In the genomic region with DNA sequence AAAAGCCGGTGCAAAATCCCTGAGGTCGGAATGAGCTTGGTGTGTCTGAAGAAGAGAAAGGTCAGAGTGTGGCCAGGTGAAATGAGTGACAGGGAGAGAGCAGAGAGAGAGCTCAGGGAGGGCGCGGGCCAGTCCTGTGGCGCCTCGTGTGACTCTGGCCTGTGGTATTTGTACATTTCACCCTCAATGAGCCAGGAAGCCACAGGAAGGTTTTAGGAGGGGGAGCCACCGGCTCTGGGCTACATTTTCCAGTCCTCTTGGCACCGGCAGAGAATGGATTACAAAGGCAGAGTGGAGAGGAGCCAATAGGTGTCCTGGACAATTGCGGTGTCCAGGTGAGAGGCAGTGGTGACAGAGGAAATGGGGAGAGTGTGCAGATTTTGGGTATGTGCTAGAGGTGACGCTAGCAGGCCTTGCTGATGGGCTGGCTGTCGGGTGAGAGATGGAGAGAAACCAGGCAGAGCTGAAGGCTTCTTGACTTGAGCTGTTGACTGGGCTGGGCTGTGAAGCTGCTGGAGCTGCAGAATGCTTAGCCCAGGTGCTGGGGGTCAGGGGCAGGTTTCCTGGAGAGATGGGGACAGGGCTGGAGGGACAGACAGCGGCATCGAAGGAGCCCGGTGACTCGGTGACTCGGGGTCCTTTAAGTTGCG, we compare ENCODE assay signal across 13 cellular contexts. TPM values are rescaled to one million over a fixed set of nuclear protein-coding genes. Genes with fewer than 3 reads are reported as not detected.
DNase-seq lines count a peak whose midpoint lies in the region; ATAC-seq, FAIRE-seq and TF ChIP-seq lines count a peak whose summit lies in the region.
"Had no signal": no experiment of that assay in that cellular context is flagged by ENCODE, and none has a peak within 500 bp of the region (broad histone marks: within the 10 kb centered on the region; RNA-seq: fewer than 3 reads in every experiment).

No MANE protein-coding gene starts in this region.

- CTCF ChIA-PET in SK-N-SH (lab: Yijun Ruan, JAX): interaction anchor here (1.1 to 2.1 kb wide), 4 partner anchors 11 to 210 kb away, joined by 3 to 5 read pairs (median 4); no protein-coding TSS in a partner anchor

- TF ChIP-seq CTCF in SK-N-SH (IDR thresholded peaks at IDR 0.05) (no peak), fibroblast of lung (conservative IDR thresholded peaks at IDR 0.05 in 1 of 2, IDR thresholded peaks at IDR 0.05 in 1 of 2; ENCODE audit: low read depth in 1 of 2, low read length in 2 of 2) (no peak), mucosa of descending colon (IDR thresholded peaks at IDR 0.05) (no peak)

- no peaks in the 10 kb centered on the region for H3K9me2 ChIP-seq in SK-N-SH

- peak in 1 of 2 experiments; percentile 24; a peak in 1 of 4 replicates for TF ChIP-seq EP300 in SK-N-SH (IDR thresholded peaks at IDR 0.05; ENCODE audit: borderline replicate concordance in 1 of 2, low read depth in 1 of 2, low read length in 1 of 2)

- H3K27me3 ChIP-seq in SK-N-SH (ENCODE audit: insufficient read depth) (no peaks in the 10 kb centered on the region), fibroblast of lung (ENCODE audit: control insufficient read depth, insufficient read depth, low read length) (no peaks in the 10 kb centered on the region)

- ATAC-seq in mucosa of descending colon: no peak
- ATAC-seq: activated CD8-positive, alpha-beta T cell treated with anti-CD3 and anti-CD28 coated beads for 36 hours had no signal

- H3K27ac ChIP-seq in SK-N-SH (ENCODE audit: low read depth in 2 of 2, low read length in 1 of 2): peak overlapping the region in 1 of 2 experiments; percentile 49; a peak in 3 of 4 replicates
- no peak overlapping the region for H3K27ac ChIP-seq in fibroblast of lung (ENCODE audit: insufficient read depth, low read length)

- no peak for TF ChIP-seq RAD21 in SK-N-SH (IDR thresholded peaks at IDR 0.05; ENCODE audit: low read length)

- H3K4me3 ChIP-seq in SK-N-SH (ENCODE audit: low read depth in 2 of 2, low read length in 1 of 2): no peak overlapping the region
- no peak overlapping the region for H3K4me3 ChIP-seq in fibroblast of lung (replicated peaks in 1 of 4; ENCODE audit: control extremely low read depth in 1 of 4, insufficient read depth in 1 of 4, low read depth in 3 of 4, low read length in 4 of 4)
- no peak overlapping the region for H3K4me3 ChIP-seq in mucosa of descending colon

- H4K20me1 ChIP-seq in SK-N-SH (ENCODE audit: insufficient read depth): no peaks in the 10 kb centered on the region
- no peaks in the 10 kb centered on the region for H4K20me1 ChIP-seq in fibroblast of lung (ENCODE audit: control insufficient read depth, extremely low read depth, insufficient read depth, low read length)

- POLR2A ChIA-PET in SK-N-SH (lab: Yijun Ruan, JAX): interaction anchor here (0.6 kb wide), 1 partner anchor 31 kb away, joined by 3 read pairs; no protein-coding TSS in a partner anchor

- DNase-seq in H4 (ENCODE audit: low spot score) (peak; percentile 23), SK-N-SH (peak; percentile 40), fibroblast of lung (ENCODE audit: low read depth in 2 of 2) (peak; percentile 55 to 86), non-pigmented ciliary epithelial cell (ENCODE audit: low read depth) (peak; percentile 35), GM19239 (ENCODE audit: insufficient read length, low spot score) (no peak), mucosa of descending colon (no peak)
- no peak for DNase-seq in stimulated activated CD4-positive, alpha-beta T cell treated with anti-CD3 and anti-CD28 coated beads, Interleukin-4, amount 100 ng/mL, for 24 hours
- DNase-seq in effector CD4-positive, alpha-beta T cell: no peak
- DNase-seq: activated CD8-positive, alpha-beta T cell treated with anti-CD3 and anti-CD28 coated beads for 36 hours; activated naive CD8-positive, alpha-beta T cell treated with anti-CD3 and anti-CD28 coated beads for 36 hours; KG1; NCI-H510A had no signal

- 0 out of 2 replicates have a peak overlapping the region, but pooled peaks have one; percentile 19 for H3K9ac ChIP-seq in SK-N-SH
- H3K9ac ChIP-seq in fibroblast of lung (ENCODE audit: insufficient read depth, low read length): no peak overlapping the region

- H3K36me3 ChIP-seq in SK-N-SH (replicated peaks in 1 of 2; ENCODE audit: control insufficient read depth in 1 of 2, insufficient read depth in 2 of 2, low read length in 1 of 2) (no peaks in the 10 kb centered on the region), fibroblast of lung (ENCODE audit: control insufficient read depth, insufficient read depth, low read length) (no peaks in the 10 kb centered on the region), mucosa of descending colon (ENCODE audit: low read depth) (no peaks in the 10 kb centered on the region)

- intact Hi-C loops in mucosa of descending colon (cut with DNase I, micrococcal nuclease): no loop called here

- H3K4me2 ChIP-seq in SK-N-SH: peak overlapping the region; percentile 34
- H3K4me2 ChIP-seq in fibroblast of lung (ENCODE audit: extremely low read depth, insufficient read depth, low read length): no peak overlapping the region

- no peaks in the 10 kb centered on the region for H3F3A ChIP-seq in SK-N-SH (replicated peaks; ENCODE audit: insufficient read depth)

- no peak for FAIRE-seq in GM19239 (lab: Jason Lieb, UNC)
- FAIRE-seq: islet of Langerhans had no signal

- 66% methylated on average over 17 of the region's 17 CpGs for WGBS in SK-N-SH (ENCODE audit: low lambda C conversion rate)

- H2AFZ ChIP-seq in SK-N-SH (ENCODE audit: low read depth) (no peak overlapping the region), fibroblast of lung (ENCODE audit: low read length) (no peak overlapping the region)

- H3K9me3 ChIP-seq in SK-N-SH (no peaks in the 10 kb centered on the region), fibroblast of lung (ENCODE audit: control insufficient read depth, insufficient read depth, low read depth, low read length) (no peaks in the 10 kb centered on the region), mucosa of descending colon (no peaks in the 10 kb centered on the region)

- H3K79me2 ChIP-seq in SK-N-SH (ENCODE audit: insufficient read depth) (peaks cover 7% of the 10 kb centered on the region; the same call in 1 of the 2 replicates), fibroblast of lung (ENCODE audit: control insufficient read depth, insufficient read depth, low read length) (no peaks in the 10 kb centered on the region)

- H3K4me1 ChIP-seq in SK-N-SH (ENCODE audit: control insufficient read depth in 1 of 2, insufficient read depth in 2 of 2, low read depth in 1 of 2, low read length in 1 of 2): peaks cover 15 to 29% of the 10 kb centered on the region in 2 experiments; a peak in 3 of 4 replicates
- H3K4me1 ChIP-seq in fibroblast of lung (ENCODE audit: control insufficient read depth, extremely low read depth, insufficient read depth, low read length): peaks cover 8% of the 10 kb centered on the region
- no peaks in the 10 kb centered on the region for H3K4me1 ChIP-seq in mucosa of descending colon (ENCODE audit: low read depth)

TF ChIP-seq in SK-N-SH, 30 proteins besides CTCF, POLR2A, EP300 and RAD21:
- TF ChIP-seq MAX (IDR thresholded peaks at IDR 0.05; ENCODE audit: low read depth): peak; percentile 48; the same call in 1 of the 2 replicates
- no peak for TF ChIP-seq FOXM1 (IDR thresholded peaks at IDR 0.05; ENCODE audit: low read depth)
- TF ChIP-seq TCF12 (IDR thresholded peaks at IDR 0.05): peak; percentile 61; the same call in 1 of the 2 replicates
- peak; percentile 68 for TF ChIP-seq PBX3 (IDR thresholded peaks at IDR 0.05)
- TF ChIP-seq, protein P1, sequence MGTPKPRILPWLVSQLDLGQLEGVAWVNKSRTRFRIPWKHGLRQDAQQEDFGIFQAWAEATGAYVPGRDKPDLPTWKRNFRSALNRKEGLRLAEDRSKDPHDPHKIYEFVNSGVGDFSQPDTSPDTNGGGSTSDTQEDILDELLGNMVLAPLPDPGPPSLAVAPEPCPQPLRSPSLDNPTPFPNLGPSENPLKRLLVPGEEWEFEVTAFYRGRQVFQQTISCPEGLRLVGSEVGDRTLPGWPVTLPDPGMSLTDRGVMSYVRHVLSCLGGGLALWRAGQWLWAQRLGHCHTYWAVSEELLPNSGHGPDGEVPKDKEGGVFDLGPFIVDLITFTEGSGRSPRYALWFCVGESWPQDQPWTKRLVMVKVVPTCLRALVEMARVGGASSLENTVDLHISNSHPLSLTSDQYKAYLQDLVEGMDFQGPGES (IDR thresholded peaks at IDR 0.05; ENCODE audit: low read depth, low read length): no peak
- peak; percentile 42 for TF ChIP-seq NFIC (IDR thresholded peaks at IDR 0.05; ENCODE audit: borderline replicate concordance)
TF ChIP-seq in SK-N-SH: peak in this region for 4.

RNA-seq across cellular contexts. Expression of gene COL13A1, which starts 38.1 kb away (rescaled TPM):
- total RNA-seq in H4 (2014; rRNA removed; shearing (Covaris generic)): 0.50 and 0.53 TPM in 2 replicates
- polyA plus RNA-seq in SK-N-SH (2012; rRNA removed) (21.0 and 26.7 TPM in 2 replicates), fibroblast of lung (5.7 and 10.7 TPM in 2 replicates)
- 17.1 and 23.2 TPM in 2 replicates for polyA plus RNA-seq in SK-N-SH (2012; cell fraction: cytosol; rRNA removed)
- polyA plus RNA-seq in SK-N-SH (2012; cell fraction: nucleus; rRNA removed): 37.4 and 37.6 TPM in 2 replicates
- total RNA-seq in fibroblast of lung (6.4 and 7.4 TPM in 2 replicates), mucosa of descending colon (1 to 10 TPM; 1.0 to 2.3 (median 1.0) TPM)
- 7.6 and 16.3 TPM in 2 replicates for polyA plus RNA-seq in fibroblast of lung (2012)
- 1.4 and 4.3 TPM in 2 replicates for polyA minus RNA-seq in fibroblast of lung (ENCODE audit: low replicate concordance)
- total RNA-seq: activated CD8-positive, alpha-beta T cell treated with anti-CD3 and anti-CD28 coated beads for 36 hours; activated naive CD8-positive, alpha-beta T cell treated with anti-CD3 and anti-CD28 coated beads for 36 hours had no signal

Comparison
In these comparisons a context has a peak if more than half of its experiments do, and no peak if none do; other contexts are left out.
1. DNase-seq: peak in H4 (single experiment), SK-N-SH (single experiment), fibroblast of lung (2 of 2) and non-pigmented ciliary epithelial cell (single experiment); none in stimulated activated CD4-positive, alpha-beta T cell treated with anti-CD3 and anti-CD28 coated beads, Interleukin-4, amount 100 ng/mL, for 24 hours (single experiment), GM19239 (single experiment), effector CD4-positive, alpha-beta T cell (single experiment) and mucosa of descending colon (0 of 3).